Comparison of ENCODE assay signal across 1 cellular context in genomic region chr12:114411081-114411836, GRCh38.
TF ChIP-seq lines count a peak whose summit lies in the region.

No MANE protein-coding gene starts in this region.

TF ChIP-seq in HepG2, 621 proteins besides CTCF, POLR2A, EP300 and RAD21:
- no peak for TF ChIP-seq GFI1 (CRISPR knock-in tag; IDR thresholded peaks at IDR 0.05; ENCODE audit: borderline replicate concordance)
- TF ChIP-seq ZSCAN20 (CRISPR knock-in tag; IDR thresholded peaks at IDR 0.05; ENCODE audit: borderline replicate concordance): no peak
- TF ChIP-seq NCOA2 (CRISPR knock-in tag; IDR thresholded peaks at IDR 0.05): no peak
- no peak for TF ChIP-seq THAP11 (CRISPR knock-in tag; IDR thresholded peaks at IDR 0.05)
- TF ChIP-seq ZBTB7A (CRISPR knock-in tag; IDR thresholded peaks at IDR 0.05): no peak
- no peak for TF ChIP-seq ZNF564 (CRISPR knock-in tag; IDR thresholded peaks at IDR 0.05)
- TF ChIP-seq TBP (CRISPR knock-in tag; IDR thresholded peaks at IDR 0.05): no peak
- no peak for TF ChIP-seq ETV6 (CRISPR knock-in tag; conservative IDR thresholded peaks at IDR 0.05)
- TF ChIP-seq CENPT (CRISPR knock-in tag; IDR thresholded peaks at IDR 0.05; ENCODE audit: low read depth): no peak
- TF ChIP-seq PHF21A (CRISPR knock-in tag; IDR thresholded peaks at IDR 0.05): no peak
- no peak for TF ChIP-seq HIC2 (CRISPR knock-in tag; IDR thresholded peaks at IDR 0.05; ENCODE audit: low read depth)
- TF ChIP-seq ZNF614 (CRISPR knock-in tag; IDR thresholded peaks at IDR 0.05; ENCODE audit: borderline replicate concordance): no peak
- TF ChIP-seq PHF5A (CRISPR knock-in tag; IDR thresholded peaks at IDR 0.05; ENCODE audit: low read depth, unreplicated experiment): no peak
- TF ChIP-seq SNAPC5 (CRISPR knock-in tag; IDR thresholded peaks at IDR 0.05; ENCODE audit: borderline replicate concordance): no peak
